Comparison of ENCODE assay signal across 16 cellular contexts in genomic region chr15:31598620-31599019, GRCh38.
A peak's percentile ranks its signal among the peaks of the same experiment; 100 is the strongest.
DNase-seq lines count a peak whose midpoint lies in the region; ATAC-seq and TF ChIP-seq lines count a peak whose summit lies in the region.
"Had no signal": no experiment of that assay in that cellular context is flagged by ENCODE, and none has a peak within 500 bp of the region (broad histone marks: within the 10 kb centered on the region; RNA-seq: fewer than 3 reads in every experiment).

No MANE protein-coding gene starts in this region.

- H3K27ac ChIP-seq in breast epithelium (no peak overlapping the region), iPS-20b (ENCODE audit: low read length) (no peak overlapping the region), upper lobe of right lung (no peak overlapping the region), adrenal gland (no peak overlapping the region)
- H3K27ac ChIP-seq: HL-60, SJSA1, VCaP had no signal

- POLR2A ChIA-PET in MCF 10A (lab: Yijun Ruan, JAX) = interaction anchor here (0.7 kb wide), 1 partner anchor 8 kb away, joined by 3 read pairs; no protein-coding TSS in a partner anchor

- H3K27me3 ChIP-seq in breast epithelium (no peaks in the 10 kb centered on the region), iPS-20b (ENCODE audit: insufficient read depth, low read length) (no peaks in the 10 kb centered on the region), upper lobe of right lung (no peaks in the 10 kb centered on the region), adrenal gland (no peaks in the 10 kb centered on the region)
- H3K27me3 ChIP-seq: SJSA1 had no signal

- H3K9me3 ChIP-seq in breast epithelium (peaks cover 0 to 8% of the 10 kb centered on the region in 2 donors), iPS-20b (ENCODE audit: insufficient read depth, low read depth, low read length) (no peaks in the 10 kb centered on the region), upper lobe of right lung (no peaks in the 10 kb centered on the region), adrenal gland (replicated peaks in 1 of 3) (no peaks in the 10 kb centered on the region)
- H3K9me3 ChIP-seq: SJSA1 had no signal

- peak; percentile 11 for DNase-seq in MCF 10A (ENCODE audit: unreplicated experiment)
- DNase-seq in breast epithelium (ENCODE audit: low spot score in 2 of 2) = no peak
- DNase-seq in RPMI8226 = peak; percentile 4
- peak; percentile 83 for DNase-seq in upper lobe of right lung
- no peak for DNase-seq in adrenal gland
- DNase-seq in DMS 273 treated with DMSO at 0.1 percent for 48 hours (lab: John Stamatoyannopoulos, UW) = no peak
- DNase-seq: kidney glomerular epithelial cell; NCI-H446 treated with DMSO at 0.1 percent for 48 hours; stimulated activated CD4-positive, alpha-beta T cell treated with anti-CD3 and anti-CD28 coated beads, Interleukin-12 subunit alpha, Interleukin-12 subunit beta, amount 100 ng/mL, for 4 hours; trophoblast cell had no signal

- H3K36me3 ChIP-seq in breast epithelium (no peaks in the 10 kb centered on the region), iPS-20b (ENCODE audit: insufficient read depth, low read depth, low read length) (no peaks in the 10 kb centered on the region), upper lobe of right lung (no peaks in the 10 kb centered on the region), adrenal gland (replicated peaks in 1 of 2) (no peaks in the 10 kb centered on the region)
- H3K36me3 ChIP-seq: SJSA1 had no signal

- TF ChIP-seq CTCF in MCF 10A (IDR thresholded peaks at IDR 0.05; ENCODE audit: unreplicated experiment) (no peak), breast epithelium (IDR thresholded peaks at IDR 0.05) (no peak), upper lobe of right lung (IDR thresholded peaks at IDR 0.05) (no peak), adrenal gland (IDR thresholded peaks at IDR 0.05) (no peak)

- WGBS in adrenal gland, 4 donors = 24 to 54% (median 33%) methylated on average over 2 to 7 of the region's 7 CpGs

- no TSS peak for BruUV-seq in MCF 10A (replicated peaks; lab: Mats Ljungman, UMichigan)

- no peak overlapping the region for H3K4me3 ChIP-seq in breast epithelium
- peak overlapping the region; percentile 22; the same call in 1 of the 2 replicates for H3K4me3 ChIP-seq in iPS-20b (ENCODE audit: low read length)
- H3K4me3 ChIP-seq in upper lobe of right lung = no peak overlapping the region
- H3K4me3 ChIP-seq in adrenal gland = no peak overlapping the region
- H3K4me3 ChIP-seq: SJSA1 had no signal

- H3K4me1 Mint-ChIP-seq in MCF 10A (ENCODE audit: insufficient read depth, unreplicated experiment) = no peaks in the 10 kb centered on the region
- H3K4me1 Mint-ChIP-seq in activated T-helper 17 cell treated with anti-CD3 and anti-CD28 coated beads, Interleukin-2, amount 50 U/mL, for 72 hours = no peaks in the 10 kb centered on the region

- H3K4me1 ChIP-seq in breast epithelium (no peaks in the 10 kb centered on the region), iPS-20b (ENCODE audit: insufficient read depth, low read length) (no peaks in the 10 kb centered on the region; the same call in 1 of the 2 replicates), upper lobe of right lung (no peaks in the 10 kb centered on the region), adrenal gland (replicated peaks in 1 of 2) (no peaks in the 10 kb centered on the region)

- H3K9ac ChIP-seq in iPS-20b (ENCODE audit: low read depth, low read length) = no peak overlapping the region

- TF ChIP-seq POLR2A in breast epithelium (IDR thresholded peaks at IDR 0.05) (no peak), adrenal gland (IDR thresholded peaks at IDR 0.05) (no peak)

- ATAC-seq in upper lobe of right lung = peak; percentile 75
- ATAC-seq in activated T-helper 17 cell treated with anti-CD3 and anti-CD28 coated beads, Interleukin-2, amount 50 U/mL, for 72 hours (replicated peaks) = no peak

- CTCF ChIA-PET in MCF 10A (lab: Yijun Ruan, JAX) = no interaction called here

- H3K27me3 Mint-ChIP-seq in MCF 10A (ENCODE audit: insufficient read depth, unreplicated experiment) = no peaks in the 10 kb centered on the region
- peaks cover 29% of the 10 kb centered on the region for H3K27me3 Mint-ChIP-seq in activated T-helper 17 cell treated with anti-CD3 and anti-CD28 coated beads, Interleukin-2, amount 50 U/mL, for 72 hours

- no peak overlapping the region for H3K4me3 Mint-ChIP-seq in MCF 10A (ENCODE audit: unreplicated experiment)
- H3K4me3 Mint-ChIP-seq in activated T-helper 17 cell treated with anti-CD3 and anti-CD28 coated beads, Interleukin-2, amount 50 U/mL, for 72 hours = no peak overlapping the region
- H3K4me3 Mint-ChIP-seq: neural crest cell had no signal

- intact Hi-C loops in MCF 10A (cut with micrococcal nuclease) (no loop called here), breast epithelium (cut with DNase I; ENCODE audit: low total_unique reads) (no loop called here), upper lobe of right lung (cut with DNase I) (no loop called here), adrenal gland (cut with DNase I) (no loop called here)

- H3K27ac Mint-ChIP-seq in MCF 10A (ENCODE audit: low read depth, unreplicated experiment) = no peak overlapping the region
- no peak overlapping the region for H3K27ac Mint-ChIP-seq in activated T-helper 17 cell treated with anti-CD3 and anti-CD28 coated beads, Interleukin-2, amount 50 U/mL, for 72 hours

- no peaks in the 10 kb centered on the region for H3K36me3 Mint-ChIP-seq in MCF 10A (ENCODE audit: insufficient read depth, unreplicated experiment)
- no peaks in the 10 kb centered on the region for H3K36me3 Mint-ChIP-seq in activated T-helper 17 cell treated with anti-CD3 and anti-CD28 coated beads, Interleukin-2, amount 50 U/mL, for 72 hours (ENCODE audit: low read depth)

- no peaks in the 10 kb centered on the region for H3K9me3 Mint-ChIP-seq in MCF 10A (ENCODE audit: unreplicated experiment)
- H3K9me3 Mint-ChIP-seq in activated T-helper 17 cell treated with anti-CD3 and anti-CD28 coated beads, Interleukin-2, amount 50 U/mL, for 72 hours = no peaks in the 10 kb centered on the region

Comparison
In these comparisons a context has a peak if more than half of its experiments do, and no peak if none do; other contexts are left out.
1. DNase-seq: peak in MCF 10A (single experiment), RPMI8226 (single experiment) and upper lobe of right lung (single experiment); none in breast epithelium (0 of 2), adrenal gland (0 of 7) and DMS 273 treated with DMSO at 0.1 percent for 48 hours (single experiment).